8 cellular contexts compared by ENCODE assay signal in genomic region chr5:1593785-1594335, GRCh38.
A peak's percentile ranks its signal among the peaks of the same experiment; 100 is the strongest.
DNase-seq lines count a peak whose midpoint lies in the region; ATAC-seq and TF ChIP-seq lines count a peak whose summit lies in the region.
"Not testable (repeated sequence)": the region's sequence is repeated elsewhere in the genome, so short reads cannot be mapped to it uniquely, and the experiment has no call there.

No MANE protein-coding gene starts in this region.

- H3K27ac ChIP-seq in OCI-LY7 (ENCODE audit: low read depth, low read length, poor library complexity, severe bottlenecking), result not testable (repeated sequence)
- H3K27ac ChIP-seq in lung (ENCODE audit: low read depth in 1 of 2, low read length in 1 of 2), result peak overlapping the region; percentile 58 to 86

- H3K36me3 ChIP-seq in OCI-LY7 (ENCODE audit: insufficient read depth, low read length); adipocyte (ENCODE audit: control insufficient read depth, insufficient read depth, low read length, severe bottlenecking); lung (ENCODE audit: control insufficient read depth in 2 of 2, insufficient read depth in 2 of 2, low read length in 2 of 2): not testable (repeated sequence)

- not testable (repeated sequence) for TF ChIP-seq CTCF in OCI-LY7 (conservative IDR thresholded peaks at IDR 0.05; ENCODE audit: low read length); fibroblast of pulmonary artery (IDR thresholded peaks at IDR 0.05; ENCODE audit: low read length, missing control alignments); lung (IDR thresholded peaks at IDR 0.05; ENCODE audit: control extremely low read depth, extremely low read depth)

- in situ Hi-C loops in ACHN (cut with HindIII; ENCODE audit: low pct_ligation_motif_present, low pct_unique_long_range_greater_than_20kb, low sequenced_read_pairs), result not testable (repeated sequence)

- H3K27me3 ChIP-seq in adipocyte (replicated peaks; ENCODE audit: control insufficient read depth, insufficient read depth, low read length); lung (ENCODE audit: control insufficient read depth, insufficient read depth): not testable (repeated sequence)

- H3K9me3 ChIP-seq in OCI-LY7 (ENCODE audit: low read length); adipocyte (ENCODE audit: control insufficient read depth, low read length); lung (ENCODE audit: control insufficient read depth in 2 of 2, insufficient read depth in 1 of 2, low read length in 1 of 2): not testable (repeated sequence)

- not testable (repeated sequence) for H4K20me1 ChIP-seq in OCI-LY7 (ENCODE audit: insufficient read depth, low read length)

- peak; percentile 8 for DNase-seq in ACHN
- DNase-seq in GM19240 (ENCODE audit: insufficient read length, low spot score), result peak; percentile 11
- DNase-seq in OCI-LY7 (ENCODE audit: low spot score); adipocyte (ENCODE audit: low read depth); fibroblast of pulmonary artery (ENCODE audit: low read depth); lung (ENCODE audit: low spot score); skeletal muscle cell (ENCODE audit: low read depth): not testable (repeated sequence)

- not testable (repeated sequence) for H3K4me3 ChIP-seq in OCI-LY7 (ENCODE audit: low read depth, low read length, poor library complexity, severe bottlenecking)
- peak overlapping the region; percentile 81 for H3K4me3 ChIP-seq in adipocyte (ENCODE audit: low read length)
- peak overlapping the region; percentile 60 for H3K4me3 ChIP-seq in fibroblast of pulmonary artery (replicated peaks; ENCODE audit: low read depth, low read length)
- H3K4me3 ChIP-seq in lung, result peak overlapping the region; percentile 39
- H3K4me3 ChIP-seq in skeletal muscle cell (ENCODE audit: low read depth, low read length), result peak overlapping the region; percentile 57

- not testable (repeated sequence) for H3K9me2 ChIP-seq in OCI-LY7 (ENCODE audit: insufficient read depth, low read length)

- ATAC-seq in HG02981 (IDR thresholded peaks at IDR 0.05; ENCODE audit: unreplicated experiment), result peak; percentile 1
- ATAC-seq in lung (ENCODE audit: insufficient read depth, low FRiP score), result not testable (repeated sequence)

- H3K4me2 ChIP-seq in OCI-LY7 (ENCODE audit: low read length), result peak overlapping the region; percentile 16; the same call in 1 of the 2 replicates

- CTCF ChIA-PET in OCI-LY7 (lab: Charles Lee; ENCODE audit: unreplicated experiment), result not testable (repeated sequence)

- H3K9ac ChIP-seq in adipocyte (ENCODE audit: low read length), result peak overlapping the region; percentile 78

- H2AFZ ChIP-seq in OCI-LY7 (ENCODE audit: low read length), result not testable (repeated sequence)

- intact Hi-C loops in OCI-LY7 (cut with micrococcal nuclease; ENCODE audit: unreplicated experiment), result not testable (repeated sequence)

- WGBS in lung, 2 donors, result 11 to 15% methylated on average over 21 to 30 of the region's 32 CpGs

- BruUV-seq in OCI-LY7 (replicated peaks; lab: Mats Ljungman, UMichigan), result not testable (repeated sequence)

- POLR2A ChIA-PET in OCI-LY7 (lab: Charles Lee), result not testable (repeated sequence)

- H3K4me1 ChIP-seq in OCI-LY7 (ENCODE audit: insufficient read depth, low read length, poor library complexity, severe bottlenecking); adipocyte (ENCODE audit: control insufficient read depth, insufficient read depth, low read length); lung (ENCODE audit: control insufficient read depth in 2 of 2, insufficient read depth in 2 of 2, low read length in 2 of 2): not testable (repeated sequence)

- not testable (repeated sequence) for H3K79me2 ChIP-seq in OCI-LY7 (ENCODE audit: insufficient read depth, low read depth, low read length)
